ENCODE assay signal across 15 cellular contexts in the genomic region with DNA sequence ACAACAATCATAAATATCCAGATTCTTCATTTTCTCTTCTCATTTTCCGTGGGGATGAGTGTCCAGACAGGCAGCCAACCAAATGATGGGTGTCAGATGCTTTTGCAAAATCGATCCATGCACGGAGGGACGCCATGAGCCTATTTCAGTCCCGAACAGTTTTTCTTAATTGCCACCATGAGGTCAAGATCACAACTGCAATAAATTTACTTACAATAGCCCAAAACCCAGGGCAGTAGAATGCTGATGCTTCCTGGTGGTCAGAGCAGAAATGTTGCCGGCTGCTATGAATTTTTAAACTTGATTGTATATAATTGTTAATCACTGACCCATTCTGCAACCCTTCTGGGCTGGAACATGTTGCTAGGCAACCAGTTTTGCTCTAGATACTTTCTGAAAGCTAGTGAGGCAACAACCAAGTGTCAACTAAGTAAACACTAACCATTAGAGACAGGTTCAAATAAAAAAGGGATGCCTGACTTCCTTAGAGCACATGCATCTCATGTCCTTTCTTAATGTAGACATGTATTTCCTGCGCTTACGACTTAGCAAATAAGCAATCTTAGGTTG.
A peak's percentile ranks its signal among the peaks of the same experiment; 100 is the strongest.
DNase-seq lines count a peak whose midpoint lies in the region; ATAC-seq and TF ChIP-seq lines count a peak whose summit lies in the region.
"Had no signal": no experiment of that assay in that cellular context is flagged by ENCODE, and none has a peak within 500 bp of the region (broad histone marks: within the 10 kb centered on the region; RNA-seq: fewer than 3 reads in every experiment).

No MANE protein-coding gene starts in this region.

- peak in 4 of 12 donors; percentile 8 to 36 (median 23) for TF ChIP-seq CTCF in heart left ventricle (IDR thresholded peaks at IDR 0.05)

- 76 to 86% (median 80%) methylated on average over 8 of the region's 8 CpGs for WGBS in heart left ventricle, 4 donors

- no peaks in the 10 kb centered on the region for H3K27me3 ChIP-seq in heart left ventricle
- H3K27me3 ChIP-seq: tibial artery had no signal

- ATAC-seq in Right ventricle myocardium superior (ENCODE audit: poor library complexity) (peak; percentile 56), heart left ventricle (no peak), left ventricle myocardium superior (peak; percentile 60), GM18873 (IDR thresholded peaks at IDR 0.05; ENCODE audit: low FRiP score, unreplicated experiment) (no peak), GM18868 (IDR thresholded peaks at IDR 0.05; ENCODE audit: unreplicated experiment) (no peak)
- ATAC-seq: activated naive CD4-positive, alpha-beta T cell treated with anti-CD3 and anti-CD28 coated beads, Interleukin-2, amount 50 U/mL, for 72 hours had no signal

- H3K4me1 ChIP-seq in heart left ventricle, result no peaks in the 10 kb centered on the region
- H3K4me1 ChIP-seq: parathyroid adenoma, tibial artery had no signal

- H3K4me3 ChIP-seq in heart left ventricle, result no peak overlapping the region
- H3K4me3 ChIP-seq: tibial artery had no signal

- intact Hi-C loops in Right ventricle myocardium superior (cut with DNase I), result no loop called here
- intact Hi-C loops in heart left ventricle (cut with DNase I), result no loop called here
- intact Hi-C loops in left ventricle myocardium superior (cut with micrococcal nuclease), result no loop called here

- no peaks in the 10 kb centered on the region for H3K36me3 ChIP-seq in heart left ventricle
- H3K36me3 ChIP-seq: tibial artery had no signal

- H3K27ac ChIP-seq in heart left ventricle (no peak overlapping the region), substantia nigra (ENCODE audit: low read depth, low read length, poor library complexity, severe bottlenecking) (peak overlapping the region; percentile 9)
- H3K27ac ChIP-seq: parathyroid adenoma, tibial artery had no signal

- no peak for DNase-seq in Right ventricle myocardium superior
- no peak for DNase-seq in heart left ventricle
- peak; percentile 11 for DNase-seq in astrocyte of the hippocampus (ENCODE audit: low read depth, low spot score)
- no peak for DNase-seq in left ventricle myocardium superior
- DNase-seq in substantia nigra (lab: John Stamatoyannopoulos, UW), result peak in 2 of 49 donors; percentile 7 to 19
- DNase-seq in A172 (ENCODE audit: low spot score), result no peak
- DNase-seq: activated T-cell treated with anti-CD3 and anti-CD28 coated beads for 4 hours, HFFc6, MM.1S, T-helper 2 cell, tibial artery had no signal

- H3K9me3 ChIP-seq in heart left ventricle, result peaks cover 0 to 12% (median 7%) of the 10 kb centered on the region in 12 donors

- no peak for TF ChIP-seq POLR2A in heart left ventricle (IDR thresholded peaks at IDR 0.05)

Comparison
In these comparisons a context has a peak if more than half of its experiments do, and no peak if none do; other contexts are left out.
1. ATAC-seq: peak in Right ventricle myocardium superior (single experiment) and left ventricle myocardium superior (single experiment); none in heart left ventricle (0 of 4), GM18873 (single experiment) and GM18868 (single experiment).